Comparison of ENCODE assay signal across 23 cellular contexts in the genomic region with DNA sequence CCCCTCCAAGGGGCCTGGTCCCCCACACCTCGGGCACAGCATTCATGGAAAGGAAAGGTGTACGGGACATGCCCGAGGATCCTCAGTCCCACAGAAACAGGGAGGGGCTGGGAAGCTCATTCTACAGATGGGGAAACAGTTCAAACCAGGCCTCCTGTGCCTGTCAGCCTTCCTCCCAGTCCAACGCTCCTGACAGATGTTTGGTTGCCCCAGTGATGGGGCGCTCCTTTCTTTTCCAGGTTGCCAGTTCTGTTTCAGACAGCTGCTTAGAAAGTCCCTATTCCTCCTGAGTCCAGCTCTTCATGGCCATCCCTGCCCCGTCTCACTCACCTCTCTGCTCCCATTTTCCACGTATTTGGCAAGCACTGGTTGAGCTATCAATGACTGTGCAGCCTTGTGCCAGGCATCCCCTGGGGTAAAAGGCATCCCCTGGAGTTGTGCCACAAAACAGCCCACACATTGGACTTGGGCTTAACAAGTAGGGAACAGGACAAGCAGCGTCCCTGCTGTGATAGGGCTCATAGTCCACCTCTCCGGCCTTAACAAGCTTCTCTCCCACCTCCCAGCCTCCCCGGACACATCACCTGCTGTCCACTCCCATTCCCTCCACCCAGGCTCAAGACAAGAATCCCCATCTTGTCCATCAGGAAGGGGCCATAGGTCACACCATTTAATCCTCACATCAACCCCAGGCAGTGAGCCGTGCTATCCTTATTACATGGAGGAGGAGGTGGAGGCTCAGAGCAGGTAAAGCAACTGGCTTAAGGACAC. TPM values are rescaled to one million over a fixed set of nuclear protein-coding genes. Genes with fewer than 3 reads are reported as not detected.
DNase-seq lines count a peak whose midpoint lies in the region; ATAC-seq and TF ChIP-seq lines count a peak whose summit lies in the region.
"Had no signal": no experiment of that assay in that cellular context is flagged by ENCODE, and none has a peak within 500 bp of the region (broad histone marks: within the 10 kb centered on the region; RNA-seq: fewer than 3 reads in every experiment).

No MANE protein-coding gene starts in this region.

- H3K9me3 ChIP-seq in OCI-LY3 (ENCODE audit: insufficient read depth, low read length) (no peaks in the 10 kb centered on the region), transverse colon (no peaks in the 10 kb centered on the region)
- H3K9me3 ChIP-seq: Peyer's patch, SJCRH30 had no signal

- no peak for TF ChIP-seq CTCF in AG10803 (conservative IDR thresholded peaks at IDR 0.05; ENCODE audit: low read length)
- TF ChIP-seq CTCF in OCI-LY3 (IDR thresholded peaks at IDR 0.05; ENCODE audit: low read depth, low read length), result no peak
- TF ChIP-seq CTCF in transverse colon (IDR thresholded peaks at IDR 0.05), result no peak

- no peak for TF ChIP-seq EP300 in transverse colon (IDR thresholded peaks at IDR 0.05; ENCODE audit: low read depth)

- no peak overlapping the region for H3K9ac ChIP-seq in OCI-LY3 (ENCODE audit: low read length)
- H3K9ac ChIP-seq: BLaER1 treated with 17β-estradiol and CSF1 and Interleukin-3, amounts not matched to agents 10 nM and 100 nM had no signal

- peaks cover 85% of the 10 kb centered on the region for H3K4me1 ChIP-seq in OCI-LY3 (ENCODE audit: low read length)
- H3K4me1 ChIP-seq in transverse colon, result peaks cover 0 to 6% (median 3%) of the 10 kb centered on the region in 4 donors

- H3K79me2 ChIP-seq in OCI-LY3 (ENCODE audit: low read length), result peaks cover 9% of the 10 kb centered on the region; the same call in 1 of the 2 replicates

- peak overlapping the region; percentile 20 for H3K4me3 ChIP-seq in AG10803 (ENCODE audit: low read length)
- no peak overlapping the region for H3K4me3 ChIP-seq in H7 (ENCODE audit: insufficient read depth, low read depth, low read length)
- no peak overlapping the region for H3K4me3 ChIP-seq in OCI-LY3 (ENCODE audit: low read length)
- no peak overlapping the region for H3K4me3 ChIP-seq in transverse colon
- H3K4me3 ChIP-seq: BLaER1 treated with 17β-estradiol and CSF1 and Interleukin-3, amounts not matched to agents 10 nM and 100 nM; Peyer's patch; SJCRH30 had no signal

- no peak for TF ChIP-seq POLR2A in transverse colon (IDR thresholded peaks at IDR 0.05)

- no peak for DNase-seq in AG10803 (ENCODE audit: low read depth)
- peak; percentile 5 for DNase-seq in H7
- DNase-seq in myocyte (ENCODE audit: low read depth), result peak; percentile 22
- DNase-seq in transverse colon, result no peak
- no peak for DNase-seq in COLO668 (lab: John Stamatoyannopoulos, UW; ENCODE audit: unreplicated experiment)
- DNase-seq in DMS114 treated with DMSO at 0.1 percent for 48 hours (lab: John Stamatoyannopoulos, UW; ENCODE audit: unreplicated experiment), result no peak
- DNase-seq: Calu3; CD8-positive, alpha-beta T cell; HCEC 1CT; IMR-90; NCI-H1436 treated with DMSO at 0.1 percent for 48 hours; NCI-H1930; NCI-H510A treated with DMSO at 0.1 percent for 48 hours; NCI-H748 treated with DMSO at 0.1 percent for 48 hours; Peyer's patch; SJCRH30; T-cell had no signal

- H3K27ac ChIP-seq in OCI-LY3 (ENCODE audit: low read length) (0 out of 2 replicates have a peak overlapping the region, but pooled peaks have one; percentile 3), transverse colon (no peak overlapping the region)
- H3K27ac ChIP-seq: BLaER1 treated with 17β-estradiol and CSF1 and Interleukin-3, amounts not matched to agents 10 nM and 100 nM; Peyer's patch; SJCRH30 had no signal

- H3K4me2 ChIP-seq in OCI-LY3 (ENCODE audit: low read length), result no peak overlapping the region
- H3K4me2 ChIP-seq: BLaER1 treated with 17β-estradiol and CSF1 and Interleukin-3, amounts not matched to agents 10 nM and 100 nM had no signal

- H4K20me1 ChIP-seq in OCI-LY3 (ENCODE audit: insufficient read depth, low read length), result no peaks in the 10 kb centered on the region
- H4K20me1 ChIP-seq: BLaER1 treated with 17β-estradiol and CSF1 and Interleukin-3, amounts not matched to agents 10 nM and 100 nM had no signal

- no peak for ATAC-seq in HG02840 (IDR thresholded peaks at IDR 0.05; ENCODE audit: low FRiP score, unreplicated experiment)
- ATAC-seq: CD8-positive, alpha-beta T cell; T-cell had no signal

- intact Hi-C loops in transverse colon (cut with DNase I; ENCODE audit: low total_unique reads), result no loop called here

- H3K27me3 ChIP-seq in H7 (ENCODE audit: control insufficient read depth, insufficient read depth, low read length) (peaks cover 12% of the 10 kb centered on the region; the same call in 1 of the 2 replicates), OCI-LY3 (ENCODE audit: low read depth, low read length) (no peaks in the 10 kb centered on the region), transverse colon (peaks cover 18% of the 10 kb centered on the region)
- H3K27me3 ChIP-seq: BLaER1 treated with 17β-estradiol and CSF1 and Interleukin-3, amounts not matched to agents 10 nM and 100 nM; SJCRH30 had no signal

- no peaks in the 10 kb centered on the region for H3K36me3 ChIP-seq in H7 (replicated peaks; ENCODE audit: control insufficient read depth, insufficient read depth, low read length)
- peaks cover 21% of the 10 kb centered on the region for H3K36me3 ChIP-seq in OCI-LY3 (replicated peaks; ENCODE audit: low read depth, low read length)
- no peaks in the 10 kb centered on the region for H3K36me3 ChIP-seq in transverse colon
- H3K36me3 ChIP-seq: Peyer's patch, SJCRH30 had no signal

- WGBS in transverse colon (ENCODE audit: low coverage in 1 of 2), 2 donors, result 87 to 100% methylated on average over 1 to 11 of the region's 11 CpGs

- H2AFZ ChIP-seq in OCI-LY3 (ENCODE audit: low read depth, low read length), result no peak overlapping the region

- in situ Hi-C loops in transverse colon (cut with MboI; ENCODE audit: low pct_ligation_motif_present in 1 of 4, low pct_unique_long_range_greater_than_20kb in 1 of 4, low sequenced_read_pairs in 3 of 4), result no loop called here

RNA-seq across cellular contexts. Expression of gene OXTR, which starts 6.6 kb away (rescaled TPM):
- total RNA-seq in H7 (2014; rRNA removed; shearing (Covaris generic)), result 0.78 and 4.2 TPM in 2 replicates
- total RNA-seq in myocyte, result 4.7 and 5.1 TPM in 2 replicates
- 15.0 TPM for polyA plus RNA-seq in myocyte (2012)
- total RNA-seq in transverse colon, result 1 to 10 TPM in 1 of 4 donors, under 1 TPM in 1, not detected in 2; 0.27 to 1.1 TPM

RNA-seq across cellular contexts. Expression of gene CAV3, which starts 29.2 kb away (rescaled TPM):
- not detected in 2 replicates for total RNA-seq in H7 (2014; rRNA removed; shearing (Covaris generic))
- 90.5 and 133 TPM in 2 replicates for total RNA-seq in myocyte
- 114 TPM for polyA plus RNA-seq in myocyte (2012)
- not detected for total RNA-seq in transverse colon
- total RNA-seq: A673; Calu3; CD8-positive, alpha-beta T cell; HT1080; M059J; Peyer's patch; T-cell had no signal

Comparison
In these comparisons a context has a peak if more than half of its experiments do, and no peak if none do; other contexts are left out.
1. DNase-seq: peak in H7 (single experiment) and myocyte (single experiment); none in AG10803 (single experiment), transverse colon (single experiment), COLO668 (single experiment) and DMS114 treated with DMSO at 0.1 percent for 48 hours (single experiment).
2. RNA of gene CAV3, which starts 29.2 kb away (total RNA-seq): 90.5 to 133 TPM in myocyte; not detected in H7 and not detected in transverse colon; every median in the first group is over 10 times any median in the second.